In genomic region chr2:216644846-216645635, GRCh38 we compare ENCODE assay signal across 14 cellular contexts. TPM values are rescaled to one million over a fixed set of nuclear protein-coding genes. Genes with fewer than 3 reads are reported as not detected.
DNase-seq lines count a peak whose midpoint lies in the region; ATAC-seq and TF ChIP-seq lines count a peak whose summit lies in the region.
"Had no signal": no experiment of that assay in that cellular context is flagged by ENCODE, and none has a peak within 500 bp of the region (broad histone marks: within the 10 kb centered on the region; RNA-seq: fewer than 3 reads in every experiment).

No MANE protein-coding gene starts in this region.

- peak; percentile 60 for DNase-seq in H7
- DNase-seq in endothelial cell (ENCODE audit: low spot score) = no peak
- DNase-seq in neural progenitor cell (ENCODE audit: low spot score) = no peak
- no peak for DNase-seq in NCI-H774 (lab: John Stamatoyannopoulos, UW)
- no peak for DNase-seq in stimulated activated CD4-positive, alpha-beta T cell treated with anti-CD3 and anti-CD28 coated beads, Interleukin-1b, Interleukin-23, amount 100 ng/mL, for 48 hours
- DNase-seq: activated CD4-positive, CD25-positive, alpha-beta regulatory T cell treated with anti-CD3 and anti-CD28 coated beads, Interleukin-2, amount 50 U/mL, for 72 hours; Peyer's patch; psoas muscle; stimulated activated CD4-positive, alpha-beta T cell treated with anti-CD3 and anti-CD28 coated beads, Interleukin-2, amount 100 ng/mL, for 48 hours; T-cell had no signal

- H3K27ac Mint-ChIP-seq in endothelial cell (ENCODE audit: unreplicated experiment) (peak overlapping the region; percentile 97), neural progenitor cell (peak overlapping the region; percentile 70)

- H3K9me3 ChIP-seq in BLaER1 (no peaks in the 10 kb centered on the region), neural progenitor cell (ENCODE audit: low read depth) (no peaks in the 10 kb centered on the region)
- H3K9me3 ChIP-seq: psoas muscle, vagina had no signal

- peaks cover 72% of the 10 kb centered on the region for H3K4me1 Mint-ChIP-seq in endothelial cell (ENCODE audit: unreplicated experiment)
- H3K4me1 Mint-ChIP-seq in neural progenitor cell = peaks cover 56% of the 10 kb centered on the region

- H4K20me1 ChIP-seq in BLaER1 (peaks cover 42% of the 10 kb centered on the region; the same call in 1 of the 2 replicates), neural progenitor cell (ENCODE audit: low read depth) (peaks cover 97% of the 10 kb centered on the region)

- no peak for ATAC-seq in HG03135 (IDR thresholded peaks at IDR 0.05; ENCODE audit: unreplicated experiment)
- no peak for ATAC-seq in GM19467 (IDR thresholded peaks at IDR 0.05; ENCODE audit: unreplicated experiment)
- ATAC-seq: psoas muscle, T-cell had no signal

- peaks cover 9% of the 10 kb centered on the region for H3F3A ChIP-seq in neural progenitor cell (ENCODE audit: low read depth)

- H3K36me3 Mint-ChIP-seq in endothelial cell (ENCODE audit: low read depth, unreplicated experiment) (peaks cover 60% of the 10 kb centered on the region), neural progenitor cell (peaks cover 71% of the 10 kb centered on the region)
- H3K36me3 Mint-ChIP-seq: T-cell had no signal

- H3K4me3 ChIP-seq in BLaER1 (no peak overlapping the region), H7 (ENCODE audit: insufficient read depth, low read depth, low read length) (no peak overlapping the region), neural progenitor cell (no peak overlapping the region)
- H3K4me3 ChIP-seq: Peyer's patch, psoas muscle, vagina had no signal

- H3K4me2 ChIP-seq in BLaER1 = peak overlapping the region; percentile 75
- no peak overlapping the region for H3K4me2 ChIP-seq in neural progenitor cell

- H2AFZ ChIP-seq in neural progenitor cell (replicated peaks) = no peak overlapping the region

- H3K27me3 Mint-ChIP-seq in endothelial cell (ENCODE audit: unreplicated experiment) = peaks cover 14% of the 10 kb centered on the region
- H3K27me3 Mint-ChIP-seq in neural progenitor cell (ENCODE audit: insufficient read depth, low read depth) = peaks cover 3% of the 10 kb centered on the region

- peaks cover 39% of the 10 kb centered on the region; the same call in 1 of the 2 replicates for H3K36me3 ChIP-seq in BLaER1
- H3K36me3 ChIP-seq in H7 (replicated peaks; ENCODE audit: control insufficient read depth, insufficient read depth, low read length) = no peaks in the 10 kb centered on the region; the same call in none of the 2 replicates
- peaks cover 5% of the 10 kb centered on the region for H3K36me3 ChIP-seq in neural progenitor cell
- H3K36me3 ChIP-seq: Peyer's patch, vagina had no signal

- TF ChIP-seq CTCF in endothelial cell (IDR thresholded peaks at IDR 0.05; ENCODE audit: unreplicated experiment) = no peak
- no peak for TF ChIP-seq CTCF in neural progenitor cell (IDR thresholded peaks at IDR 0.05)

- peaks cover 99% of the 10 kb centered on the region for H3K79me2 ChIP-seq in neural progenitor cell (ENCODE audit: low read depth)

- no peak overlapping the region for H3K9ac ChIP-seq in BLaER1
- H3K9ac ChIP-seq in neural progenitor cell = no peak overlapping the region

- H3K4me3 Mint-ChIP-seq in endothelial cell (ENCODE audit: unreplicated experiment) (peak overlapping the region; percentile 77), neural progenitor cell (no peak overlapping the region)
- H3K4me3 Mint-ChIP-seq: T-cell had no signal

- H3K4me1 ChIP-seq in BLaER1 = peaks cover 41% of the 10 kb centered on the region
- peaks cover 37% of the 10 kb centered on the region for H3K4me1 ChIP-seq in neural progenitor cell
- H3K4me1 ChIP-seq: Peyer's patch, psoas muscle had no signal

- no peak overlapping the region for H3K27ac ChIP-seq in BLaER1
- no peak overlapping the region for H3K27ac ChIP-seq in neural progenitor cell
- H3K27ac ChIP-seq: psoas muscle had no signal

- H3K27me3 ChIP-seq in BLaER1 (no peaks in the 10 kb centered on the region), H7 (ENCODE audit: control insufficient read depth, insufficient read depth, low read length) (no peaks in the 10 kb centered on the region), neural progenitor cell (no peaks in the 10 kb centered on the region)
- H3K27me3 ChIP-seq: Peyer's patch, vagina had no signal

- H3K9me3 Mint-ChIP-seq in endothelial cell (ENCODE audit: unreplicated experiment) (no peaks in the 10 kb centered on the region), neural progenitor cell (no peaks in the 10 kb centered on the region)
- H3K9me3 Mint-ChIP-seq: T-cell had no signal

RNA-seq across cellular contexts. Expression of gene IGFBP2, which starts 11.8 kb away (rescaled TPM):
- total RNA-seq in H7 (2014; rRNA removed; shearing (Covaris generic)) = 848 and 859 TPM in 2 replicates
- total RNA-seq in endothelial cell (ENCODE audit: unreplicated experiment) (1,170 TPM), neural progenitor cell (ENCODE audit: low replicate concordance) (371 and 935 TPM in 2 replicates)

RNA-seq across cellular contexts. Expression of gene IGFBP5, which starts 50.3 kb away (rescaled TPM):
- 2.9 and 10.2 TPM in 2 replicates for total RNA-seq in H7 (2014; rRNA removed; shearing (Covaris generic))
- 7.2 TPM for total RNA-seq in endothelial cell (ENCODE audit: unreplicated experiment)
- total RNA-seq in neural progenitor cell (ENCODE audit: low replicate concordance) = 150 and 249 TPM in 2 replicates

Comparison
In these comparisons a context has a peak if more than half of its experiments do, and no peak if none do; other contexts are left out.
1. RNA of gene IGFBP5, which starts 50.3 kb away (total RNA-seq): 150 to 249 TPM in neural progenitor cell; 2.9 to 10.2 TPM in H7 and 7.2 TPM in endothelial cell (single experiment); every median in the first group is over 10 times any median in the second.